Comparison of ENCODE assay signal across 10 cellular contexts in the genomic region with DNA sequence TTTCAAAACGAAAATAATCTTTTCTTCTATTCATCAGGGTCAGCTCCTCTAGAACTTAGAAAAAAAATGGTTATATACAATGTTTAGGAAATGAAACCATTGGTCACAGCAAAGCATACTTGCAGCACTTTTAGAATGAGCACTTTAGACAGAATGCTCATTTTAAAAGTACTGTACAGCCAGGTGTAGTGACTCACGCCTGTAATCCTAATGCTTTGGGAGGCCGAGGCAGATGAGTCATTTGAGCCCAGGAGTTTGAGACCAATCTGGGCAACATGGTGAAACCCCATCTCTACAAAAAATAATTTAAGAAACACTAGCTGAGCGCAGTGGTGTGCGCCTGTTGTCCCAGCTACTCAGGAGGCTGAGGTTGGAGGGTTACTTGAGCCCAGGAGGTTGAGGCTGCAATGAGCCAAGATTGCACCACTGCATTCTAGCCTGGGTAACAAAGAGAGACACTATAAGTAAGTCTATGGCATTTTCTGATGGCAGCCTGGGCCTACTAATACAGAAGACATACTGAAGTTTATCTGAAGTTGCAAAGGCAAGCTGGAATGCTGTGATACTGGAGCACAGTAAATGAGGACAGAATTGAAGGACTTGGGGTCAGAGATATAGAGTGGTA. TPM values are rescaled to one million over a fixed set of nuclear protein-coding genes. Genes with fewer than 3 reads are reported as not detected.
A peak's percentile ranks its signal among the peaks of the same experiment; 100 is the strongest.
DNase-seq lines count a peak whose midpoint lies in the region; ATAC-seq and TF ChIP-seq lines count a peak whose summit lies in the region.
"Had no signal": no experiment of that assay in that cellular context is flagged by ENCODE, and none has a peak within 500 bp of the region (broad histone marks: within the 10 kb centered on the region; RNA-seq: fewer than 3 reads in every experiment).

No MANE protein-coding gene starts in this region.

- H3K79me2 ChIP-seq in mammary epithelial cell (ENCODE audit: insufficient read depth, low read length), result no peaks in the 10 kb centered on the region

- WGBS in mammary epithelial cell (ENCODE audit: low coverage, missing lambda C conversion rate), result 39% methylated on average over 5 of the region's 5 CpGs
- WGBS in heart right ventricle, 2 donors, result 92 to 96% methylated on average over 5 of the region's 5 CpGs
- 64 to 84% methylated on average over 3 to 4 of the region's 5 CpGs for WGBS in gastroesophageal sphincter (ENCODE audit: low coverage in 1 of 2), 2 donors

- H3K9ac ChIP-seq in mammary epithelial cell (ENCODE audit: insufficient read depth, low read length), result no peak overlapping the region

- H3K4me1 Mint-ChIP-seq in activated T-cell treated with anti-CD3 and anti-CD28 coated beads, Interleukin-2, amount 50 U/mL, for 24 hours (ENCODE audit: low read depth), result peaks cover 14% of the 10 kb centered on the region

- peak; percentile 80 for DNase-seq in mammary epithelial cell
- DNase-seq in heart right ventricle, result no peak
- DNase-seq in SKM-1 (lab: John Stamatoyannopoulos, UW; ENCODE audit: unreplicated experiment), result no peak
- DNase-seq in activated T-cell treated with anti-CD3 and anti-CD28 coated beads, Interleukin-2, amount 50 U/mL, for 24 hours, result no peak
- DNase-seq: NCI-H510A had no signal

- H3K4me3 Mint-ChIP-seq in activated T-cell treated with anti-CD3 and anti-CD28 coated beads, Interleukin-2, amount 50 U/mL, for 24 hours, result no peak overlapping the region

- in situ Hi-C loops in mammary epithelial cell (cut with MboI; ENCODE audit: low sequenced_read_pairs in 2 of 2), result no loop called here

- no peak for TF ChIP-seq POLR2A in gastroesophageal sphincter (IDR thresholded peaks at IDR 0.05)

- CTCF ChIA-PET in mammary epithelial cell (lab: Charles Lee; ENCODE audit: low non-redundant PET), result no interaction called here

- TF ChIP-seq CTCF in mammary epithelial cell (conservative IDR thresholded peaks at IDR 0.05 in 1 of 2, IDR thresholded peaks at IDR 0.05 in 1 of 2; ENCODE audit: extremely low read depth in 1 of 2, insufficient read depth in 1 of 2, low read depth in 1 of 2, low read length in 2 of 2) (no peak), heart right ventricle (IDR thresholded peaks at IDR 0.05) (no peak), gastroesophageal sphincter (IDR thresholded peaks at IDR 0.05) (no peak)

- no peaks in the 10 kb centered on the region for H3K36me3 ChIP-seq in mammary epithelial cell (ENCODE audit: insufficient read depth, low read length)
- H3K36me3 ChIP-seq in heart right ventricle, result no peaks in the 10 kb centered on the region
- no peaks in the 10 kb centered on the region for H3K36me3 ChIP-seq in gastroesophageal sphincter
- H3K36me3 ChIP-seq: neutrophil had no signal

- intact Hi-C loops in mammary epithelial cell (cut with micrococcal nuclease) (no loop called here), heart right ventricle (cut with DNase I) (no loop called here)

- no peaks in the 10 kb centered on the region for H4K20me1 ChIP-seq in mammary epithelial cell (ENCODE audit: insufficient read depth, low read length)

- no peak overlapping the region for H3K27ac Mint-ChIP-seq in activated T-cell treated with anti-CD3 and anti-CD28 coated beads, Interleukin-2, amount 50 U/mL, for 24 hours

- no TSS peak for BruUV-seq in mammary epithelial cell (replicated peaks; lab: Mats Ljungman, UMichigan)

- H3K36me3 Mint-ChIP-seq in activated T-cell treated with anti-CD3 and anti-CD28 coated beads, Interleukin-2, amount 50 U/mL, for 24 hours (ENCODE audit: low read depth), result no peaks in the 10 kb centered on the region

- ATAC-seq in GM18498 (IDR thresholded peaks at IDR 0.05; ENCODE audit: unreplicated experiment) (peak; percentile 77), GM21360 (IDR thresholded peaks at IDR 0.05; ENCODE audit: unreplicated experiment) (peak; percentile 94), HG03108 (IDR thresholded peaks at IDR 0.05; ENCODE audit: unreplicated experiment) (peak; percentile 84), heart right ventricle (no peak), gastroesophageal sphincter (no peak)

- H3K4me3 ChIP-seq in mammary epithelial cell (replicated peaks in 1 of 3; ENCODE audit: insufficient read depth in 1 of 3, low read depth in 2 of 3, low read length in 3 of 3) (no peak overlapping the region), heart right ventricle (no peak overlapping the region), gastroesophageal sphincter (no peak overlapping the region)

- H3K27me3 ChIP-seq in mammary epithelial cell (ENCODE audit: insufficient read depth, low read length) (no peaks in the 10 kb centered on the region), heart right ventricle (no peaks in the 10 kb centered on the region), gastroesophageal sphincter (no peaks in the 10 kb centered on the region)
- H3K27me3 ChIP-seq: neutrophil had no signal

- TF ChIP-seq EP300 in gastroesophageal sphincter (IDR thresholded peaks at IDR 0.05), result no peak

- no peak overlapping the region for H3K27ac ChIP-seq in mammary epithelial cell (ENCODE audit: insufficient read depth, low read depth, low read length)
- H3K27ac ChIP-seq in heart right ventricle, result no peak overlapping the region
- no peak overlapping the region for H3K27ac ChIP-seq in gastroesophageal sphincter
- H3K27ac ChIP-seq: neutrophil had no signal

- H3K27me3 Mint-ChIP-seq in activated T-cell treated with anti-CD3 and anti-CD28 coated beads, Interleukin-2, amount 50 U/mL, for 24 hours, result peaks cover 3% of the 10 kb centered on the region

- no peak overlapping the region for H3K4me2 ChIP-seq in mammary epithelial cell (ENCODE audit: insufficient read depth, low read depth, low read length)

- H3K4me1 ChIP-seq in mammary epithelial cell (ENCODE audit: insufficient read depth, low read length) (peaks cover 9% of the 10 kb centered on the region), heart right ventricle (peaks cover 0 to 20% (median 0%) of the 10 kb centered on the region in 9 donors), gastroesophageal sphincter (peaks cover 5 to 19% (median 6%) of the 10 kb centered on the region in 3 donors)

- dilution Hi-C loops in mammary epithelial cell (cut with HindIII; ENCODE audit: low sequenced_read_pairs), result no loop called here

- no peaks in the 10 kb centered on the region for H3K9me3 ChIP-seq in mammary epithelial cell (replicated peaks; ENCODE audit: insufficient read depth, low read length)
- H3K9me3 ChIP-seq in heart right ventricle, result no peaks in the 10 kb centered on the region
- no peaks in the 10 kb centered on the region for H3K9me3 ChIP-seq in gastroesophageal sphincter
- H3K9me3 ChIP-seq: neutrophil had no signal

- peaks cover 3% of the 10 kb centered on the region for H3K9me3 Mint-ChIP-seq in activated T-cell treated with anti-CD3 and anti-CD28 coated beads, Interleukin-2, amount 50 U/mL, for 24 hours

- H2AFZ ChIP-seq in mammary epithelial cell (ENCODE audit: low read depth, low read length), result no peak overlapping the region

RNA-seq across cellular contexts. Expression of a gene that starts 48.9 kb away (rescaled TPM):
- 10 to 100 TPM; 12.7 to 26.8 TPM for total RNA-seq in mammary epithelial cell
- 8.6 TPM for polyA plus RNA-seq in mammary epithelial cell
- 7.4 TPM for polyA minus RNA-seq in mammary epithelial cell
- total RNA-seq in heart right ventricle, result 10 to 100 TPM; 11.2 to 13.4 (median 11.6) TPM
- polyA plus RNA-seq in heart right ventricle, result 10 to 100 TPM in 1 of 2 donors, 1 to 10 TPM in 1; 7.6 to 14.3 TPM
- total RNA-seq in gastroesophageal sphincter, result 10 to 100 TPM in 2 of 4 donors, 1 to 10 TPM in 2; 8.2 to 22.7 (median 14.1) TPM

Comparison
In these comparisons a context has a peak if more than half of its experiments do, and no peak if none do; other contexts are left out.
1. ATAC-seq: peak in GM18498 (single experiment), GM21360 (single experiment) and HG03108 (single experiment); none in heart right ventricle (0 of 8) and gastroesophageal sphincter (single experiment).